In genomic region chr12:105317942-105318614, GRCh38 we compare ENCODE assay signal across 10 cellular contexts. TPM values are rescaled to one million over a fixed set of nuclear protein-coding genes. Genes with fewer than 3 reads are reported as not detected.
DNase-seq lines count a peak whose midpoint lies in the region; ATAC-seq and TF ChIP-seq lines count a peak whose summit lies in the region.
"Had no signal": no experiment of that assay in that cellular context is flagged by ENCODE, and none has a peak within 500 bp of the region (broad histone marks: within the 10 kb centered on the region; RNA-seq: fewer than 3 reads in every experiment).

No MANE protein-coding gene starts in this region.

- no peaks in the 10 kb centered on the region for H3K27me3 ChIP-seq in SJSA1 (replicated peaks)

- no peak overlapping the region for H3K4me3 ChIP-seq in SJSA1
- H3K4me3 ChIP-seq: SK-N-MC had no signal

- peaks cover 43% of the 10 kb centered on the region for H3K4me1 ChIP-seq in SJSA1 (replicated peaks)

- peak; percentile 68 for DNase-seq in LoVo (ENCODE audit: low spot score)
- DNase-seq in SJSA1 (ENCODE audit: low read depth in 1 of 2, low spot score in 2 of 2): no peak
- peak; percentile 99 for DNase-seq in kidney tubule cell (ENCODE audit: low spot score)
- DNase-seq in activated gamma-delta T cell (lab: John Stamatoyannopoulos, UW): no peak
- no peak for DNase-seq in dermis blood vessel endothelial cell
- DNase-seq: NCI-H510A treated with DMSO at 0.1 percent for 48 hours had no signal

- H3K27ac ChIP-seq in 22Rv1 (peak overlapping the region; percentile 80), SJSA1 (peak overlapping the region; percentile 71)
- H3K27ac ChIP-seq: SK-N-MC had no signal

- peaks cover 62% of the 10 kb centered on the region for H3K36me3 ChIP-seq in SJSA1

- ATAC-seq in HG03095 (IDR thresholded peaks at IDR 0.05; ENCODE audit: unreplicated experiment): no peak
- ATAC-seq in GM18868 (IDR thresholded peaks at IDR 0.05; ENCODE audit: unreplicated experiment): no peak

- H3K9me3 ChIP-seq in SJSA1 (replicated peaks): peaks cover 7% of the 10 kb centered on the region; the same call in 1 of the 2 replicates

- TF ChIP-seq CTCF in 22Rv1 (IDR thresholded peaks at IDR 0.05): no peak

RNA-seq across cellular contexts. Expression of gene C12orf75, which starts 12.4 kb away (rescaled TPM):
- total RNA-seq in SJSA1 (2014; rRNA removed; shearing (Covaris generic)): 277 and 288 TPM in 2 replicates
- total RNA-seq in dermis blood vessel endothelial cell: 15.1 and 23.3 TPM in 2 replicates

Comparison
In these comparisons a context has a peak if more than half of its experiments do, and no peak if none do; other contexts are left out.
1. DNase-seq: peak in LoVo (single experiment) and kidney tubule cell (single experiment); none in SJSA1 (0 of 2), activated gamma-delta T cell (single experiment) and dermis blood vessel endothelial cell (single experiment).
2. RNA of gene C12orf75, which starts 12.4 kb away (total RNA-seq): 277 to 288 TPM in SJSA1; 15.1 to 23.3 TPM in dermis blood vessel endothelial cell; every median in the first group is over 10 times any median in the second.